In the genomic region with DNA sequence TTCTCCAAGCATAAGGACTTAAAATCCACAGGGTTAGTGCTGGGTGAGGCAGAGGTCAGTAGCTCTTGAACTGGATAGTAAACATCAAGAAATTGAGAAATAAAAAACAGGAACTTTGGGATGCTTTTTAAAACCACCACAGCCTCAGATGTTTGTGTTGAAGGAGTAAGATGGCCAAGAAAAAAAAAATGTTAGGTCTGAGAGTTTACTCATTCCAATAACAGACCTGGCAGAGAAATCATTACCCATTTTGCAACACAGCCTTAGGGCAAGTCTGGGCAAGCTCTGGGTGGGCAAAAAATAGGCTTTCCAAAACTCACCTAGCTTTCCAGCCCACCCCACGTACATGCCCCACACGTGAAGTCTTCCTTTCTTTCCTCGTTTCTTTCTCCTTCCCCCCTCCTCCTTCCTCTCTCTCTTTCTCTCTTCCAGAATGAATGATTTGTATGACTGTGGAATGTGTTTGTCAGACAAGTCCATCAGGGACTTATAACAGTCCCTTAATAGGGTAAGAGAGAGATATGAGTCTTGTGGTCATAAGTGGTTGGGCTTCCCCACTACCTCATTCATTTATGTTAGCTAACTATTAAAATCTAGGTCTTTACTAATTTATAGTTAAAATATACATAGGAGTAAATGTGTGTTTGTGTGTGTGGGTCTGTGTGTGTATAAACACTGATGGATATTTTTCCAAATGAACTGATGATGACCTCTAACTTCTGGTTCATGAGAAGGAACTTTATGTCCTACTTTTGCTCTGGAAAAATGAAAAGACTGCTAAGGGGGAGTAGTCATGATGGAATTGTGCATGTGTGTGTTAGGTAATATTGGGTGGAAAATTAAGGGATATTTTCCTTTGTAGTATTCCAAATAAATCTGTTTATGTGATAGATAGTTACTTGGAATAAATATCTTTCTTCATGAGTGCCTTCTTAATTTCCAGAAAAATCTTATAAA, we compare ENCODE assay signal across 8 cellular contexts. TPM values are rescaled to one million over a fixed set of nuclear protein-coding genes. Genes with fewer than 3 reads are reported as not detected.
DNase-seq lines count a peak whose midpoint lies in the region; ATAC-seq and TF ChIP-seq lines count a peak whose summit lies in the region.

No MANE protein-coding gene starts in this region.

- peak overlapping the region; percentile 79 for H2AFZ ChIP-seq in mammary epithelial cell (ENCODE audit: low read depth, low read length)

- no peaks in the 10 kb centered on the region for H3K79me2 ChIP-seq in mammary epithelial cell (ENCODE audit: insufficient read depth, low read length)

- no peaks in the 10 kb centered on the region for H3K36me3 ChIP-seq in mammary epithelial cell (ENCODE audit: insufficient read depth, low read length)

- peak overlapping the region; percentile 11 for H3K4me2 ChIP-seq in mammary epithelial cell (ENCODE audit: insufficient read depth, low read depth, low read length)

- 6% methylated on average over 3 of the region's 3 CpGs for WGBS in mammary epithelial cell (ENCODE audit: low coverage, missing lambda C conversion rate)

- DNase-seq in mammary epithelial cell = peak; percentile 69
- DNase-seq in renal cortical epithelial cell (ENCODE audit: low read depth) = peak; percentile 72
- DNase-seq in NCI-H1694 treated with DMSO at 0.1 percent for 48 hours (lab: John Stamatoyannopoulos, UW) = no peak
- DNase-seq in HUDEP-2 (lab: John Stamatoyannopoulos, UW; ENCODE audit: unreplicated experiment in 76 of 76) = no peak
- DNase-seq in ACHN = no peak
- no peak for DNase-seq in A172 (ENCODE audit: low spot score)

- H3K9ac ChIP-seq in mammary epithelial cell (ENCODE audit: insufficient read depth, low read length) = no peak overlapping the region

- no peaks in the 10 kb centered on the region for H3K9me3 ChIP-seq in mammary epithelial cell (replicated peaks; ENCODE audit: insufficient read depth, low read length)

- dilution Hi-C loops in mammary epithelial cell (cut with HindIII; ENCODE audit: low sequenced_read_pairs) = no loop called here

- peaks cover 13% of the 10 kb centered on the region for H3K4me1 ChIP-seq in mammary epithelial cell (ENCODE audit: insufficient read depth, low read length)

- H4K20me1 ChIP-seq in mammary epithelial cell (ENCODE audit: insufficient read depth, low read length) = no peaks in the 10 kb centered on the region

- TF ChIP-seq CTCF in mammary epithelial cell (conservative IDR thresholded peaks at IDR 0.05 in 1 of 2, IDR thresholded peaks at IDR 0.05 in 1 of 2; ENCODE audit: extremely low read depth in 1 of 2, insufficient read depth in 1 of 2, low read depth in 1 of 2, low read length in 2 of 2) = no peak

- CTCF ChIA-PET in mammary epithelial cell (lab: Charles Lee; ENCODE audit: low non-redundant PET) = no interaction called here

- ATAC-seq in GM18517 (IDR thresholded peaks at IDR 0.05; ENCODE audit: unreplicated experiment) (peak; percentile 58), HG02870 (IDR thresholded peaks at IDR 0.05; ENCODE audit: unreplicated experiment) (peak; percentile 58)

- H3K27me3 ChIP-seq in mammary epithelial cell (ENCODE audit: insufficient read depth, low read length) = no peaks in the 10 kb centered on the region

- no TSS peak for BruUV-seq in mammary epithelial cell (replicated peaks; lab: Mats Ljungman, UMichigan)

- H3K4me3 ChIP-seq in mammary epithelial cell (replicated peaks in 1 of 3; ENCODE audit: insufficient read depth in 1 of 3, low read depth in 2 of 3, low read length in 3 of 3) = no peak overlapping the region

- intact Hi-C loops in mammary epithelial cell (cut with micrococcal nuclease) = no loop called here

- in situ Hi-C loops in mammary epithelial cell (cut with MboI; ENCODE audit: low sequenced_read_pairs in 2 of 2) (no loop called here), ACHN (cut with HindIII; ENCODE audit: low pct_ligation_motif_present, low pct_unique_long_range_greater_than_20kb, low sequenced_read_pairs) (no loop called here)

- H3K27ac ChIP-seq in mammary epithelial cell (ENCODE audit: insufficient read depth, low read depth, low read length) = no peak overlapping the region

RNA-seq across cellular contexts. Expression of gene DSE, which starts 18.0 kb away (rescaled TPM):
- total RNA-seq in mammary epithelial cell (100 to 1,000 TPM; 116 to 175 TPM), renal cortical epithelial cell (149 and 161 TPM in 2 replicates)
- polyA plus RNA-seq in mammary epithelial cell = 66.9 TPM
- 137 TPM for polyA minus RNA-seq in mammary epithelial cell
- total RNA-seq in A172 (2014; rRNA removed; shearing (Covaris generic)) = 32.0 and 40.8 TPM in 2 replicates

Comparison
In these comparisons a context has a peak if more than half of its experiments do, and no peak if none do; other contexts are left out.
1. DNase-seq: peak in mammary epithelial cell (single experiment) and renal cortical epithelial cell (single experiment); none in NCI-H1694 treated with DMSO at 0.1 percent for 48 hours (single experiment), HUDEP-2 (0 of 76), ACHN (single experiment) and A172 (single experiment).